ENCODE assay signal across 23 cellular contexts in genomic region chrX:13050151-13050550, GRCh38. TPM values are rescaled to one million over a fixed set of nuclear protein-coding genes. Genes with fewer than 3 reads are reported as not detected.
A peak's percentile ranks its signal among the peaks of the same experiment; 100 is the strongest.
DNase-seq lines count a peak whose midpoint lies in the region.
"Had no signal": no experiment of that assay in that cellular context is flagged by ENCODE, and none has a peak within 500 bp of the region (broad histone marks: within the 10 kb centered on the region; RNA-seq: fewer than 3 reads in every experiment).

No MANE protein-coding gene starts in this region.

- H3K27ac ChIP-seq in CD8-positive, alpha-beta memory T cell (ENCODE audit: low read depth, low read length), result no peak overlapping the region
- H3K27ac ChIP-seq: BLaER1, KMS-11, right lobe of liver, testis had no signal

- H3K27me3 ChIP-seq in CD8-positive, alpha-beta memory T cell (ENCODE audit: insufficient read depth, low read length, poor library complexity, severe bottlenecking), result no peaks in the 10 kb centered on the region
- H3K27me3 ChIP-seq: BLaER1, right lobe of liver, testis had no signal

- H3K4me3 ChIP-seq in CD8-positive, alpha-beta memory T cell (ENCODE audit: low read length), result no peak overlapping the region
- H3K4me3 ChIP-seq: BLaER1, right lobe of liver, testis had no signal

- H3K9me3 ChIP-seq in CD8-positive, alpha-beta memory T cell (ENCODE audit: low read length), result no peaks in the 10 kb centered on the region
- H3K9me3 ChIP-seq: right lobe of liver, testis had no signal

- H3K36me3 ChIP-seq in CD8-positive, alpha-beta memory T cell (ENCODE audit: insufficient read depth, low read length), result no peaks in the 10 kb centered on the region
- H3K36me3 ChIP-seq: BLaER1, right lobe of liver had no signal

- DNase-seq in T-helper 2 cell treated with Interferon-gamma antibody and Interleukin-4, amounts not matched to agents 5 μg/mL and 100 μg/mL, for 36 hours (ENCODE audit: low spot score), result no peak
- DNase-seq in T-helper 2 cell (no peak), SW480 (ENCODE audit: low spot score) (no peak), NCI-H2171 treated with DMSO at 0.1 percent for 48 hours (lab: John Stamatoyannopoulos, UW) (no peak), posterior cingulate gyrus (no peak)
- no peak for DNase-seq in CD8-positive, alpha-beta memory T cell
- DNase-seq in stimulated activated CD4-positive, alpha-beta T cell treated with anti-CD3 and anti-CD28 coated beads, Interleukin-4, amount 100 ng/mL, for 1 hour, result peak; percentile 15
- DNase-seq: activated CD4-positive, CD25-positive, alpha-beta regulatory T cell; amygdala; central memory CD4-positive, alpha-beta T cell; effector CD4-positive, alpha-beta T cell; HFFc6; NCI-H2029 treated with DMSO at 0.1 percent for 48 hours; NCI-H510A treated with DMSO at 0.1 percent for 48 hours; right lobe of liver; testis had no signal

- H3K4me1 ChIP-seq in CD8-positive, alpha-beta memory T cell (ENCODE audit: insufficient read depth, low read length), result peaks cover 81% of the 10 kb centered on the region
- H3K4me1 ChIP-seq: right lobe of liver, testis had no signal

- peaks cover 7% of the 10 kb centered on the region for H3K36me3 Mint-ChIP-seq in T-helper 2 cell treated with Interferon-gamma antibody and Interleukin-4, amounts not matched to agents 5 μg/mL and 100 μg/mL, for 36 hours (ENCODE audit: low read depth)
- peaks cover 0 to 32% (median 1%) of the 10 kb centered on the region in 3 donors for H3K36me3 Mint-ChIP-seq in CD8-positive, alpha-beta memory T cell
- no peaks in the 10 kb centered on the region for H3K36me3 Mint-ChIP-seq in activated naive CD4-positive, alpha-beta T cell treated with anti-CD3 and anti-CD28 coated beads, Interleukin-2, amount 50 U/mL, for 24 hours

- peaks cover 4% of the 10 kb centered on the region for H3K9me3 Mint-ChIP-seq in T-helper 2 cell treated with Interferon-gamma antibody and Interleukin-4, amounts not matched to agents 5 μg/mL and 100 μg/mL, for 36 hours
- peaks cover 0 to 1% (median 0%) of the 10 kb centered on the region in 5 donors for H3K9me3 Mint-ChIP-seq in CD8-positive, alpha-beta memory T cell
- H3K9me3 Mint-ChIP-seq in activated naive CD4-positive, alpha-beta T cell treated with anti-CD3 and anti-CD28 coated beads, Interleukin-2, amount 50 U/mL, for 24 hours, result no peaks in the 10 kb centered on the region
- H3K9me3 Mint-ChIP-seq: HFFc6 had no signal

- peaks cover 27% of the 10 kb centered on the region for H3K4me1 Mint-ChIP-seq in T-helper 2 cell treated with Interferon-gamma antibody and Interleukin-4, amounts not matched to agents 5 μg/mL and 100 μg/mL, for 36 hours (ENCODE audit: low read depth)
- H3K4me1 Mint-ChIP-seq in CD8-positive, alpha-beta memory T cell, result peaks cover 58 to 82% (median 81%) of the 10 kb centered on the region in 3 donors
- peaks cover 75% of the 10 kb centered on the region for H3K4me1 Mint-ChIP-seq in activated naive CD4-positive, alpha-beta T cell treated with anti-CD3 and anti-CD28 coated beads, Interleukin-2, amount 50 U/mL, for 24 hours

- no peaks in the 10 kb centered on the region for H3K27me3 Mint-ChIP-seq in T-helper 2 cell treated with Interferon-gamma antibody and Interleukin-4, amounts not matched to agents 5 μg/mL and 100 μg/mL, for 36 hours (ENCODE audit: low read depth)
- no peaks in the 10 kb centered on the region for H3K27me3 Mint-ChIP-seq in CD8-positive, alpha-beta memory T cell
- no peaks in the 10 kb centered on the region for H3K27me3 Mint-ChIP-seq in activated naive CD4-positive, alpha-beta T cell treated with anti-CD3 and anti-CD28 coated beads, Interleukin-2, amount 50 U/mL, for 24 hours

- CTCF ChIA-PET in CD8-positive, alpha-beta memory T cell (lab: Charles Lee), result interaction anchor here (1.5 to 4.0 kb wide), 4 partner anchors 26 to 72 kb away, joined by 3 to 14 read pairs (median 6); no protein-coding TSS in a partner anchor

- intact Hi-C loops in posterior cingulate gyrus (cut with DNase I), result no loop called here

- peak overlapping the region; percentile 67 for H3K27ac Mint-ChIP-seq in T-helper 2 cell treated with Interferon-gamma antibody and Interleukin-4, amounts not matched to agents 5 μg/mL and 100 μg/mL, for 36 hours
- peak overlapping the region in 6 of 8 donors; percentile 84 to 93 (median 87) for H3K27ac Mint-ChIP-seq in CD8-positive, alpha-beta memory T cell
- peak overlapping the region; percentile 93 for H3K27ac Mint-ChIP-seq in activated naive CD4-positive, alpha-beta T cell treated with anti-CD3 and anti-CD28 coated beads, Interleukin-2, amount 50 U/mL, for 24 hours
- H3K27ac Mint-ChIP-seq: HFFc6 had no signal

- H3K4me3 Mint-ChIP-seq in T-helper 2 cell treated with Interferon-gamma antibody and Interleukin-4, amounts not matched to agents 5 μg/mL and 100 μg/mL, for 36 hours, result peak overlapping the region; percentile 21
- peak overlapping the region in 3 of 7 donors; percentile 10 to 36 (median 18) for H3K4me3 Mint-ChIP-seq in CD8-positive, alpha-beta memory T cell
- peak overlapping the region; percentile 51 for H3K4me3 Mint-ChIP-seq in activated naive CD4-positive, alpha-beta T cell treated with anti-CD3 and anti-CD28 coated beads, Interleukin-2, amount 50 U/mL, for 24 hours
- H3K4me3 Mint-ChIP-seq: HFFc6 had no signal

- POLR2A ChIA-PET in CD8-positive, alpha-beta memory T cell (lab: Charles Lee), result interaction anchor here (2.1 to 2.3 kb wide), 2 partner anchors 31 to 42 kb away, joined by 16 to 19 read pairs; no protein-coding TSS in a partner anchor

RNA-seq across cellular contexts. Expression of gene FAM9C, which starts 5.7 kb away (rescaled TPM):
- total RNA-seq in CD8-positive, alpha-beta memory T cell, result not detected
- not detected for polyA plus RNA-seq in CD8-positive, alpha-beta memory T cell
- total RNA-seq: A172, HFFc6, HT-29, lower leg skin, osteocyte, right lobe of liver had no signal
